18 cellular contexts compared by ENCODE assay signal in genomic region chr7:98907570-98907969, GRCh38. TPM values are rescaled to one million over a fixed set of nuclear protein-coding genes. Genes with fewer than 3 reads are reported as not detected.
"Had no signal": no experiment of that assay in that cellular context is flagged by ENCODE, and none has a peak within 500 bp of the region (broad histone marks: within the 10 kb centered on the region; RNA-seq: fewer than 3 reads in every experiment).

No MANE protein-coding gene starts in this region.

- H3K27me3 Mint-ChIP-seq: activated CD4-positive, alpha-beta T cell treated with anti-CD3 and anti-CD28 coated beads, Interleukin-2, amount 10 ng/mL, durations not matched to agents 7 days and 5 days had no signal

- DNase-seq: activated CD4-positive, alpha-beta T cell treated with anti-CD3 and anti-CD28 coated beads, Interleukin-2, amount 10 ng/mL, durations not matched to agents 7 days and 5 days; activated CD4-positive, CD25-positive, alpha-beta regulatory T cell; activated CD8-positive, alpha-beta memory T cell treated with anti-CD3 and anti-CD28 coated beads, Interleukin-2, amount 50 U/mL, for 4 hours; activated CD8-positive, alpha-beta T cell treated with anti-CD3 and anti-CD28 coated beads, Interleukin-2, amount 10 ng/mL, durations not matched to agents 7 days and 5 days; activated gamma-delta T cell treated with Interleukin-2 at 50 U/mL for 16 hours; effector CD8-positive, alpha-beta T cell; esophagus squamous epithelium; lower lobe of right lung; midbrain; retina; spleen; stimulated activated naive CD8-positive, alpha-beta T cell treated with anti-CD3 and anti-CD28 coated beads, Interleukin-15, Interleukin-2, amounts not matched to agents 100 U/mL and 50 U/mL, for 24 hours; substantia nigra; tibial artery had no signal

- H3K4me1 ChIP-seq: esophagus squamous epithelium, lower lobe of right lung, spleen, tibial artery had no signal

- H3K27ac Mint-ChIP-seq: activated CD4-positive, alpha-beta T cell treated with anti-CD3 and anti-CD28 coated beads, Interleukin-2, amount 10 ng/mL, durations not matched to agents 7 days and 5 days; activated CD8-positive, alpha-beta T cell treated with anti-CD3 and anti-CD28 coated beads, Interleukin-2, amount 10 ng/mL, durations not matched to agents 7 days and 5 days; nephron had no signal

- H3K4me1 Mint-ChIP-seq: activated CD4-positive, alpha-beta T cell treated with anti-CD3 and anti-CD28 coated beads, Interleukin-2, amount 10 ng/mL, durations not matched to agents 7 days and 5 days had no signal

- H3K27me3 ChIP-seq: esophagus squamous epithelium, spleen, tibial artery had no signal

- H3K4me3 ChIP-seq: esophagus squamous epithelium, lower lobe of right lung, spleen, tibial artery had no signal

- H3K9me3 Mint-ChIP-seq: activated CD4-positive, alpha-beta T cell treated with anti-CD3 and anti-CD28 coated beads, Interleukin-2, amount 10 ng/mL, durations not matched to agents 7 days and 5 days; activated naive CD4-positive, alpha-beta T cell treated with anti-CD3 and anti-CD28 coated beads, Interleukin-2, amount 50 U/mL, for 72 hours; nephron had no signal

- H3K27ac ChIP-seq: esophagus squamous epithelium, lower lobe of right lung, spleen, tibial artery had no signal

- H3K9me3 ChIP-seq: esophagus squamous epithelium, lower lobe of right lung, spleen, tibial artery had no signal

- ATAC-seq: activated CD8-positive, alpha-beta T cell treated with anti-CD3 and anti-CD28 coated beads, Interleukin-2, amount 10 ng/mL, durations not matched to agents 7 days and 5 days; activated naive CD4-positive, alpha-beta T cell treated with anti-CD3 and anti-CD28 coated beads, Interleukin-2, amount 50 U/mL, for 72 hours; lower lobe of right lung; stimulated activated naive CD8-positive, alpha-beta T cell treated with anti-CD3 and anti-CD28 coated beads, Interleukin-15, Interleukin-2, amounts not matched to agents 100 U/mL and 50 U/mL, for 24 hours had no signal

- H3K4me3 Mint-ChIP-seq: activated CD4-positive, alpha-beta T cell treated with anti-CD3 and anti-CD28 coated beads, Interleukin-2, amount 10 ng/mL, durations not matched to agents 7 days and 5 days; activated CD8-positive, alpha-beta T cell treated with anti-CD3 and anti-CD28 coated beads, Interleukin-2, amount 10 ng/mL, durations not matched to agents 7 days and 5 days; nephron had no signal

RNA-seq across cellular contexts. Expression of gene TMEM130, which starts 37.8 kb away (rescaled TPM):
- total RNA-seq: activated CD4-positive, alpha-beta T cell treated with anti-CD3 and anti-CD28 coated beads, Interleukin-2, amount 10 ng/mL, durations not matched to agents 7 days and 5 days; activated CD8-positive, alpha-beta T cell treated with anti-CD3 and anti-CD28 coated beads, Interleukin-2, amount 10 ng/mL, durations not matched to agents 7 days and 5 days; activated naive CD4-positive, alpha-beta T cell treated with anti-CD3 and anti-CD28 coated beads, Interleukin-2, amount 50 U/mL, for 72 hours; bronchial epithelial cell had no signal
- polyA plus RNA-seq: keratinocyte had no signal
